ENCODE assay signal across 26 cellular contexts in the genomic region with DNA sequence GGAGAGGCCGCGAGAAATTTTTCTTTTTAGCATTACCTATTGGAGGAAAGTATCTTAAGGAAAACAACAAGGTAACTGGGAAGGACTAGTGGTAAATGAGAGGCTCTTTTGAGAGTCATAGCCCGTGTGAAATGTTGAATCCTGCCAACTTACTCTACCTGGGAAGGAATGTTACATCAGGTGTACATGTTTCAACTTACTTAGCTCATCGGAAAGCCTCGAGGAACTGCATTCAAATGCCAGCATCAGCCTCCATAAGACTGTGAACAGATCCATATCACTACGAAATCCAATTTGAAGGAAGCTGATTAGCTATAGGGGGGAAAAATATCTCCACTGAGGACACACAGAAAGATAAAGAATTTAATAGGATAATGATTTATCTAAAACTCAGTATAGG.
"Had no signal": no experiment of that assay in that cellular context is flagged by ENCODE, and none has a peak within 500 bp of the region (broad histone marks: within the 10 kb centered on the region; RNA-seq: fewer than 3 reads in every experiment).

No MANE protein-coding gene starts in this region.

- DNase-seq: islet precursor cell; left ventricle myocardium inferior; mesenchymal stem cell; naive B cell; natural killer cell; nephron progenitor cell; occipital lobe; right lobe of liver; stimulated activated CD4-positive, alpha-beta T cell treated with anti-CD3 and anti-CD28 coated beads, Interleukin-1b, Interleukin-23, amount 100 ng/mL, for 48 hours; stimulated activated CD4-positive, alpha-beta T cell treated with anti-CD3 and anti-CD28 coated beads, Interleukin-2, amount 100 ng/mL, for 48 hours; stimulated activated CD4-positive, alpha-beta T cell treated with anti-CD3 and anti-CD28 coated beads, Interleukin-4, amount 100 ng/mL, for 4 hours; stimulated activated CD8-positive, alpha-beta memory T cell treated with anti-CD3 and anti-CD28 coated beads, Interleukin-4, amount 100 ng/mL, for 48 hours; stimulated activated naive CD4-positive, alpha-beta T cell treated with Interleukin-2 at 50 U/mL for 16 hours; stimulated activated naive CD8-positive, alpha-beta T cell treated with anti-CD3 and anti-CD28 coated beads, Interleukin-15, amount 100 ng/mL, for 72 hours; substantia nigra; upper lobe of left lung had no signal

- H3K4me3 ChIP-seq: hepatocyte, left ventricle myocardium inferior, lung, neural progenitor cell, right atrium auricular region, right lobe of liver, smooth muscle cell, tibial nerve, upper lobe of left lung, vagina had no signal

- H3K27me3 ChIP-seq: hepatocyte, neural progenitor cell, neutrophil, right atrium auricular region, right lobe of liver, tibial nerve, upper lobe of left lung, vagina had no signal

- H3K4me1 ChIP-seq: left ventricle myocardium inferior, neural progenitor cell, parathyroid adenoma, right atrium auricular region, right lobe of liver, tibial nerve, upper lobe of left lung, vagina had no signal

- ATAC-seq: natural killer cell; right lobe of liver; stimulated activated memory B cell treated with anti-CD40 and anti-IgM and Interleukin-4, amounts not matched to agents 10 μg/mL and 1 μg/mL and 100 μg/mL, for 72 hours; stimulated activated naive CD8-positive, alpha-beta T cell treated with anti-CD3 and anti-CD28 coated beads, Interleukin-15, amount 100 ng/mL, for 72 hours had no signal

- H3K27ac ChIP-seq: hepatocyte, left ventricle myocardium inferior, neural progenitor cell, neutrophil, parathyroid adenoma, right atrium auricular region, right lobe of liver, tibial nerve, upper lobe of left lung, vagina had no signal
